Comparison of ENCODE assay signal across 21 cellular contexts in genomic region chr16:86608301-86608747, GRCh38. TPM values are rescaled to one million over a fixed set of nuclear protein-coding genes. Genes with fewer than 3 reads are reported as not detected.
DNase-seq lines count a peak whose midpoint lies in the region; ATAC-seq and TF ChIP-seq lines count a peak whose summit lies in the region.
"Had no signal": no experiment of that assay in that cellular context is flagged by ENCODE, and none has a peak within 500 bp of the region (broad histone marks: within the 10 kb centered on the region; RNA-seq: fewer than 3 reads in every experiment).

No MANE protein-coding gene starts in this region.

- CTCF ChIA-PET in activated naive CD4-positive, alpha-beta T cell treated with anti-CD3 and anti-CD28 coated beads for 36 hours (lab: Charles Lee) = no interaction called here

- no peaks in the 10 kb centered on the region for H3K9me3 Mint-ChIP-seq in chondrocyte (ENCODE audit: low read depth)
- no peaks in the 10 kb centered on the region for H3K9me3 Mint-ChIP-seq in activated naive CD4-positive, alpha-beta T cell treated with anti-CD3 and anti-CD28 coated beads for 36 hours

- no peak overlapping the region for H3K9ac ChIP-seq in BLaER1

- no peak overlapping the region for H3K27ac ChIP-seq in BLaER1
- H3K27ac ChIP-seq in gastrocnemius medialis = peak overlapping the region; percentile 72 to 90 (median 80)
- H3K27ac ChIP-seq: esophagus squamous epithelium, neutrophil, right lobe of liver had no signal

- peaks cover 17% of the 10 kb centered on the region; the same call in 1 of the 2 replicates for H3K9me3 ChIP-seq in BLaER1
- H3K9me3 ChIP-seq in gastrocnemius medialis = no peaks in the 10 kb centered on the region
- H3K9me3 ChIP-seq: esophagus squamous epithelium, neutrophil, right lobe of liver had no signal

- in situ Hi-C loops in gastrocnemius medialis (cut with MboI; ENCODE audit: low sequenced_read_pairs in 4 of 4) = no loop called here

- peak; percentile 83 for DNase-seq in M059J (ENCODE audit: low read depth)
- no peak for DNase-seq in chondrocyte (ENCODE audit: low spot score)
- DNase-seq in gastrocnemius medialis = peak; percentile 38 to 58
- no peak for DNase-seq in activated naive CD4-positive, alpha-beta T cell treated with anti-CD3 and anti-CD28 coated beads for 36 hours
- no peak for DNase-seq in NCI-H524 (lab: John Stamatoyannopoulos, UW)
- DNase-seq in AG08396 (ENCODE audit: low spot score) = no peak
- DNase-seq: activated CD4-positive, alpha-beta T cell treated with anti-CD3 and anti-CD28 coated beads, Interleukin-2, amount 50 U/mL, for 4 hours; activated naive CD4-positive, alpha-beta T cell treated with anti-CD3 and anti-CD28 coated beads, Interleukin-2, amount 50 U/mL, for 16 hours; activated T-cell treated with anti-CD3 and anti-CD28 coated beads, Interleukin-2, amount 50 U/mL, for 1 hour; C1 segment of cervical spinal cord; DMS53; esophagus squamous epithelium; H7; hypothalamus; midbrain; NCI-H146; right lobe of liver; stimulated activated CD4-positive, alpha-beta T cell treated with anti-CD3 and anti-CD28 coated beads, Interleukin-2, amount 100 ng/mL, for 24 hours had no signal

- peaks cover 49% of the 10 kb centered on the region for H3K4me1 Mint-ChIP-seq in chondrocyte (ENCODE audit: low read depth)
- H3K4me1 Mint-ChIP-seq in activated naive CD4-positive, alpha-beta T cell treated with anti-CD3 and anti-CD28 coated beads for 36 hours (ENCODE audit: low read depth) = peaks cover 9% of the 10 kb centered on the region

- H3K27me3 ChIP-seq in BLaER1 = no peaks in the 10 kb centered on the region
- H3K27me3 ChIP-seq in gastrocnemius medialis = no peaks in the 10 kb centered on the region
- H3K27me3 ChIP-seq: right lobe of liver had no signal

- intact Hi-C loops in gastrocnemius medialis (cut with DNase I; ENCODE audit: low total_unique reads) = loop anchor here (2.0 kb wide), 1 partner anchor 32 kb away; no protein-coding TSS in a partner anchor
- intact Hi-C loops in activated naive CD4-positive, alpha-beta T cell treated with anti-CD3 and anti-CD28 coated beads for 36 hours (cut with micrococcal nuclease) = no loop called here

- H3K36me3 ChIP-seq in BLaER1 = no peaks in the 10 kb centered on the region
- H3K36me3 ChIP-seq in gastrocnemius medialis = no peaks in the 10 kb centered on the region
- H3K36me3 ChIP-seq: esophagus squamous epithelium, neutrophil, right lobe of liver had no signal

- no peaks in the 10 kb centered on the region for H4K20me1 ChIP-seq in BLaER1

- peaks cover 39% of the 10 kb centered on the region for H3K4me1 ChIP-seq in BLaER1
- peaks cover 21 to 35% of the 10 kb centered on the region in 2 donors for H3K4me1 ChIP-seq in gastrocnemius medialis
- H3K4me1 ChIP-seq: right lobe of liver had no signal

- peaks cover 5% of the 10 kb centered on the region for H3K36me3 Mint-ChIP-seq in chondrocyte (ENCODE audit: low read depth)
- H3K36me3 Mint-ChIP-seq in activated naive CD4-positive, alpha-beta T cell treated with anti-CD3 and anti-CD28 coated beads for 36 hours (ENCODE audit: low read depth) = no peaks in the 10 kb centered on the region

- H3K4me3 ChIP-seq in BLaER1 = no peak overlapping the region
- no peak overlapping the region for H3K4me3 ChIP-seq in gastrocnemius medialis
- H3K4me3 ChIP-seq: esophagus squamous epithelium, right lobe of liver had no signal

- ATAC-seq in gastrocnemius medialis = peak; percentile 95 to 96
- ATAC-seq in HG03520 (IDR thresholded peaks at IDR 0.05; ENCODE audit: unreplicated experiment) = no peak
- ATAC-seq: right lobe of liver had no signal

- TF ChIP-seq POLR2A in gastrocnemius medialis (IDR thresholded peaks at IDR 0.05) = peak; percentile 34 to 71

- peak overlapping the region; percentile 99 for H3K27ac Mint-ChIP-seq in chondrocyte (ENCODE audit: unreplicated experiment)
- H3K27ac Mint-ChIP-seq in activated naive CD4-positive, alpha-beta T cell treated with anti-CD3 and anti-CD28 coated beads for 36 hours = no peak overlapping the region

- H3K27me3 Mint-ChIP-seq in chondrocyte (ENCODE audit: low read depth) = no peaks in the 10 kb centered on the region
- H3K27me3 Mint-ChIP-seq in activated naive CD4-positive, alpha-beta T cell treated with anti-CD3 and anti-CD28 coated beads for 36 hours (ENCODE audit: low read depth) = peaks cover 6% of the 10 kb centered on the region

- H3K4me2 ChIP-seq in BLaER1 = peak overlapping the region; percentile 60

- peak; percentile 56 for TF ChIP-seq CTCF in chondrocyte (IDR thresholded peaks at IDR 0.05)
- TF ChIP-seq CTCF in gastrocnemius medialis (IDR thresholded peaks at IDR 0.05 in 4 of 5, conservative IDR thresholded peaks at IDR 0.05 in 1 of 5) = peak in 2 of 5 experiments; percentile 24 to 30

- H3K4me3 Mint-ChIP-seq in chondrocyte (ENCODE audit: unreplicated experiment) = no peak overlapping the region
- H3K4me3 Mint-ChIP-seq in activated naive CD4-positive, alpha-beta T cell treated with anti-CD3 and anti-CD28 coated beads for 36 hours = no peak overlapping the region

RNA-seq across cellular contexts. Expression of gene FOXL1, which starts 30.0 kb away (rescaled TPM):
- total RNA-seq in M059J (2014; rRNA removed; shearing (Covaris generic)) = 4.1 and 4.2 TPM in 2 replicates
- 7.7 to 10.1 TPM (median 8.1 TPM) in 3 replicates for total RNA-seq in chondrocyte
- total RNA-seq in gastrocnemius medialis = 1 to 10 TPM; 2.0 to 5.9 (median 3.3) TPM
- not detected for total RNA-seq in activated naive CD4-positive, alpha-beta T cell treated with anti-CD3 and anti-CD28 coated beads for 36 hours

RNA-seq across cellular contexts. Expression of gene FOXC2, which starts 41.7 kb away (rescaled TPM):
- total RNA-seq in M059J (2014; rRNA removed; shearing (Covaris generic)) = 0.49 and 2.0 TPM in 2 replicates
- total RNA-seq in chondrocyte (70.4 to 84.2 TPM (median 77.8 TPM) in 3 replicates), gastrocnemius medialis (1 to 10 TPM in 1 of 4 donors, under 1 TPM in 3; 0.17 to 1.0 (median 0.29) TPM)
- not detected for total RNA-seq in activated naive CD4-positive, alpha-beta T cell treated with anti-CD3 and anti-CD28 coated beads for 36 hours

RNA-seq across cellular contexts. Expression of gene MTHFSD, which starts 53.3 kb away (rescaled TPM):
- 9.6 and 18.3 TPM in 2 replicates for total RNA-seq in M059J (2014; rRNA removed; shearing (Covaris generic))
- total RNA-seq in chondrocyte (8.1 to 13.2 TPM (median 8.5 TPM) in 3 replicates), gastrocnemius medialis (10 to 100 TPM; 10.9 to 31.2 (median 16.0) TPM)
- total RNA-seq in activated naive CD4-positive, alpha-beta T cell treated with anti-CD3 and anti-CD28 coated beads for 36 hours = 10 to 100 TPM; 21.9 to 24.1 TPM

Comparison
In these comparisons a context has a peak if more than half of its experiments do, and no peak if none do; other contexts are left out.
1. DNase-seq: peak in M059J (single experiment) and gastrocnemius medialis (2 of 2); none in chondrocyte (single experiment), activated naive CD4-positive, alpha-beta T cell treated with anti-CD3 and anti-CD28 coated beads for 36 hours (single experiment), NCI-H524 (0 of 2) and AG08396 (single experiment).
2. RNA of gene FOXC2, which starts 41.7 kb away (total RNA-seq): 70.4 to 84.2 TPM in chondrocyte; 0.49 to 2.0 TPM in M059J, 0.17 to 1.0 TPM in gastrocnemius medialis and not detected in activated naive CD4-positive, alpha-beta T cell treated with anti-CD3 and anti-CD28 coated beads for 36 hours; every median in the first group is over 10 times any median in the second.